ENCODE assay signal across 14 cellular contexts in genomic region chr20:41359541-41360011, GRCh38. TPM values are rescaled to one million over a fixed set of nuclear protein-coding genes. Genes with fewer than 3 reads are reported as not detected.
"Had no signal": no experiment of that assay in that cellular context is flagged by ENCODE, and none has a peak within 500 bp of the region (broad histone marks: within the 10 kb centered on the region; RNA-seq: fewer than 3 reads in every experiment).

No MANE protein-coding gene starts in this region.

- ATAC-seq: stimulated activated memory B cell treated with anti-CD40 and anti-IgM and Interleukin-4, amounts not matched to agents 10 μg/mL and 1 μg/mL and 100 μg/mL, for 72 hours had no signal

- H3K4me1 Mint-ChIP-seq: neural crest cell; stimulated activated memory B cell treated with anti-CD40 and anti-IgM and Interleukin-4, amounts not matched to agents 10 μg/mL and 1 μg/mL and 100 μg/mL, for 72 hours had no signal

- H3K79me2 ChIP-seq: hepatocyte had no signal

- H3K4me2 ChIP-seq: hepatocyte had no signal

- H3K36me3 Mint-ChIP-seq: stimulated activated memory B cell treated with anti-CD40 and anti-IgM and Interleukin-4, amounts not matched to agents 10 μg/mL and 1 μg/mL and 100 μg/mL, for 72 hours had no signal

- H3K36me3 ChIP-seq: breast epithelium had no signal

- H3K9me3 Mint-ChIP-seq: activated T-helper 1 cell treated with anti-CD3 and anti-CD28 coated beads, Interleukin-12 subunit alpha, Interleukin-12 subunit beta, Interleukin-2, Interleukin-4 antibody, amounts not matched to agents 30 ng/mL and 10 ng/mL and 1 ng/mL, durations not matched to agents 14 hours and 24 hours and 36 hours; neural crest cell; stimulated activated memory B cell treated with anti-CD40 and anti-IgM and Interleukin-4, amounts not matched to agents 10 μg/mL and 1 μg/mL and 100 μg/mL, for 72 hours had no signal

- DNase-seq: activated CD4-positive, alpha-beta T cell treated with anti-CD3 and anti-CD28 coated beads, Interleukin-2, amount 50 U/mL, for 1 hour; aorta; dorsolateral prefrontal cortex; erythroblast; stimulated activated CD4-positive, alpha-beta T cell treated with anti-CD3 and anti-CD28 coated beads, Interleukin-2, amount 100 ng/mL, for 48 hours; T-helper 2 cell had no signal

- H2AFZ ChIP-seq: hepatocyte had no signal

- H3K27ac Mint-ChIP-seq: activated T-helper 1 cell treated with anti-CD3 and anti-CD28 coated beads, Interleukin-12 subunit alpha, Interleukin-12 subunit beta, Interleukin-2, Interleukin-4 antibody, amounts not matched to agents 30 ng/mL and 10 ng/mL and 1 ng/mL, durations not matched to agents 14 hours and 24 hours and 36 hours; stimulated activated memory B cell treated with anti-CD40 and anti-IgM and Interleukin-4, amounts not matched to agents 10 μg/mL and 1 μg/mL and 100 μg/mL, for 72 hours had no signal

- H3K27ac ChIP-seq: hepatocyte, tibial nerve had no signal

- H3K4me3 ChIP-seq: breast epithelium, dorsolateral prefrontal cortex, hepatocyte, tibial nerve had no signal

- H3K4me1 ChIP-seq: breast epithelium had no signal

- H3K4me3 Mint-ChIP-seq: activated T-helper 1 cell treated with anti-CD3 and anti-CD28 coated beads, Interleukin-12 subunit alpha, Interleukin-12 subunit beta, Interleukin-2, Interleukin-4 antibody, amounts not matched to agents 30 ng/mL and 10 ng/mL and 1 ng/mL, durations not matched to agents 14 hours and 24 hours and 36 hours; neural crest cell; stimulated activated memory B cell treated with anti-CD40 and anti-IgM and Interleukin-4, amounts not matched to agents 10 μg/mL and 1 μg/mL and 100 μg/mL, for 72 hours had no signal

- H3K9me3 ChIP-seq: breast epithelium, tibial nerve had no signal

RNA-seq across cellular contexts. Expression of gene EMILIN3, which starts 7.0 kb away (rescaled TPM):
- total RNA-seq: activated CD8-positive, alpha-beta memory T cell treated with anti-CD3 and anti-CD28 coated beads for 36 hours; mesenteric fat pad had no signal
